Comparison of ENCODE assay signal across 8 cellular contexts in genomic region chr7:6283391-6284054, GRCh38. TPM values are rescaled to one million over a fixed set of nuclear protein-coding genes. Genes with fewer than 3 reads are reported as not detected.
DNase-seq lines count a peak whose midpoint lies in the region; FAIRE-seq and TF ChIP-seq lines count a peak whose summit lies in the region.
"Not testable (repeated sequence)": the region's sequence is repeated elsewhere in the genome, so short reads cannot be mapped to it uniquely, and the experiment has no call there.

No MANE protein-coding gene starts in this region.

- TF ChIP-seq POLR2A in spleen (IDR thresholded peaks at IDR 0.05): not testable (repeated sequence)

- not testable (repeated sequence) for H3K27me3 ChIP-seq in bronchial epithelial cell (ENCODE audit: control insufficient read depth, insufficient read depth, low read length); spleen (replicated peaks in 1 of 7)

- H3K4me3 ChIP-seq in bronchial epithelial cell (ENCODE audit: low read depth, low read length); fibroblast of the aortic adventitia (ENCODE audit: low read depth, low read length); mesodermal cell (ENCODE audit: extremely low read depth, insufficient read depth, low read length, poor library complexity, severe bottlenecking); spleen: not testable (repeated sequence)

- not testable (repeated sequence) for H3K4me1 ChIP-seq in mesodermal cell (ENCODE audit: control insufficient read depth, insufficient read depth, low read length, poor library complexity, severe bottlenecking); spleen

- intact Hi-C loops in spleen (cut with DNase I; ENCODE audit: low total_unique reads): not testable (repeated sequence)

- FAIRE-seq in bronchial epithelial cell (lab: Jason Lieb, UNC): not testable (repeated sequence)

- not testable (repeated sequence) for H3K36me3 ChIP-seq in bronchial epithelial cell (ENCODE audit: control insufficient read depth, insufficient read depth, low read length); mesodermal cell (ENCODE audit: control insufficient read depth, insufficient read depth, low read length); spleen

- TF ChIP-seq CTCF in bronchial epithelial cell (IDR thresholded peaks at IDR 0.05; ENCODE audit: insufficient read depth, low read length, severe bottlenecking); fibroblast of the aortic adventitia (IDR thresholded peaks at IDR 0.05; ENCODE audit: insufficient read depth, low read length); spleen (IDR thresholded peaks at IDR 0.05 in 8 of 11, conservative IDR thresholded peaks at IDR 0.05 in 3 of 11): not testable (repeated sequence)

- H3K27ac ChIP-seq in mesodermal cell (ENCODE audit: low read depth, low read length, severe bottlenecking): peak overlapping the region; percentile 89
- not testable (repeated sequence) for H3K27ac ChIP-seq in spleen

- H3K9me3 ChIP-seq in mesodermal cell (ENCODE audit: control insufficient read depth, low read length); spleen: not testable (repeated sequence)

- 87 to 95% methylated on average over 8 to 9 of the region's 9 CpGs for WGBS in mesodermal cell (ENCODE audit: insufficient coverage in 2 of 2), 2 experiments
- 85 to 92% (median 91%) methylated on average over 9 of the region's 9 CpGs for WGBS in spleen, 5 donors

- DNase-seq in AG08395 (ENCODE audit: low spot score): peak; percentile 49
- peak; percentile 90 for DNase-seq in GM04503 (ENCODE audit: low read depth)
- peak; percentile 90 for DNase-seq in M059J (ENCODE audit: low read depth)
- peak; percentile 56 to 83 for DNase-seq in SW 1271 (lab: John Stamatoyannopoulos, UW)
- DNase-seq in bronchial epithelial cell (ENCODE audit: low read depth): peak; percentile 59
- peak; percentile 89 for DNase-seq in fibroblast of the aortic adventitia (ENCODE audit: low read depth)
- peak; percentile 19 for DNase-seq in spleen

RNA-seq across cellular contexts. Expression of gene CYTH3, which starts 11.1 kb away (rescaled TPM):
- 15.0 and 29.6 TPM in 2 replicates for total RNA-seq in M059J (2014; rRNA removed; shearing (Covaris generic))
- total RNA-seq in bronchial epithelial cell: 9.9 and 11.6 TPM in 2 replicates
- 27.1 and 28.2 TPM in 2 replicates for total RNA-seq in fibroblast of the aortic adventitia (ENCODE audit: low replicate concordance)
- 19.2 TPM for polyA plus RNA-seq in mesodermal cell (2013, experiment 1 of 2)
- polyA plus RNA-seq in mesodermal cell (2013, experiment 2 of 2): 17.6 TPM
- 10 to 100 TPM in 6 of 7 donors, 1 to 10 TPM in 1; 9.6 to 28.1 (median 21.0) TPM for total RNA-seq in spleen
- 1 to 10 TPM; 2.5 to 4.8 (median 3.5) TPM for polyA plus RNA-seq in spleen

Comparison
In these comparisons a context has a peak if more than half of its experiments do, and no peak if none do; other contexts are left out.
1. DNase-seq: peak in every context shown above with its lines; median percentile 90 in GM04503; 90 in M059J; 89 in fibroblast of the aortic adventitia; 70 in SW 1271; 59 in bronchial epithelial cell; 49 in AG08395; 19 in spleen.